Comparison of ENCODE assay signal across 16 cellular contexts in genomic region chr6:69768664-69769063, GRCh38. TPM values are rescaled to one million over a fixed set of nuclear protein-coding genes. Genes with fewer than 3 reads are reported as not detected.
DNase-seq lines count a peak whose midpoint lies in the region; ATAC-seq, FAIRE-seq and TF ChIP-seq lines count a peak whose summit lies in the region.
"Had no signal": no experiment of that assay in that cellular context is flagged by ENCODE, and none has a peak within 500 bp of the region (broad histone marks: within the 10 kb centered on the region; RNA-seq: fewer than 3 reads in every experiment).

No MANE protein-coding gene starts in this region.

- H3K9me3 ChIP-seq in AG04450 (ENCODE audit: control insufficient read depth, insufficient read depth, low read length), result no peaks in the 10 kb centered on the region
- H3K9me3 ChIP-seq in adipocyte (ENCODE audit: control insufficient read depth, low read length), result no peaks in the 10 kb centered on the region
- no peaks in the 10 kb centered on the region for H3K9me3 ChIP-seq in right lobe of liver
- H3K9me3 ChIP-seq: suprapubic skin had no signal

- H3K4me3 ChIP-seq in AG04450 (ENCODE audit: low read depth, low read length) (no peak overlapping the region), adipocyte (ENCODE audit: low read length) (no peak overlapping the region), right lobe of liver (no peak overlapping the region)
- H3K4me3 ChIP-seq: BLaER1 treated with 17β-estradiol and CSF1 and Interleukin-3, amounts not matched to agents 10 nM and 100 nM; suprapubic skin had no signal

- no peak overlapping the region for H3K9ac ChIP-seq in adipocyte (ENCODE audit: low read length)
- H3K9ac ChIP-seq: BLaER1 treated with 17β-estradiol and CSF1 and Interleukin-3, amounts not matched to agents 10 nM and 100 nM had no signal

- intact Hi-C loops in right lobe of liver (cut with DNase I), result no loop called here

- peak; percentile 53 for FAIRE-seq in GM19239 (lab: Jason Lieb, UNC)
- FAIRE-seq: RCC 7860 had no signal

- no peak for ATAC-seq in right lobe of liver
- ATAC-seq: activated CD4-positive, alpha-beta T cell treated with anti-CD3 and anti-CD28 coated beads for 36 hours had no signal

- H3K27me3 ChIP-seq in AG04450 (ENCODE audit: control insufficient read depth, insufficient read depth, low read length) (no peaks in the 10 kb centered on the region), adipocyte (replicated peaks; ENCODE audit: control insufficient read depth, insufficient read depth, low read length) (no peaks in the 10 kb centered on the region), right lobe of liver (no peaks in the 10 kb centered on the region)
- H3K27me3 ChIP-seq: BLaER1 treated with 17β-estradiol and CSF1 and Interleukin-3, amounts not matched to agents 10 nM and 100 nM; suprapubic skin had no signal

- POLR2A ChIA-PET in AG04450 (lab: Yijun Ruan, JAX), result no interaction called here

- DNase-seq in AG04450 (ENCODE audit: low read depth, low spot score) (no peak), GM19239 (ENCODE audit: insufficient read length, low spot score) (no peak), adipocyte (ENCODE audit: low read depth) (peak; percentile 46), right lobe of liver (no peak), NCI-H2107 treated with DMSO at 0.1 percent for 48 hours (lab: John Stamatoyannopoulos, UW; ENCODE audit: unreplicated experiment) (no peak), DMS153 treated with DMSO at 0.1 percent for 48 hours (lab: John Stamatoyannopoulos, UW; ENCODE audit: unreplicated experiment) (no peak), NCI-H1092 treated with DMSO at 0.1 percent for 48 hours (lab: John Stamatoyannopoulos, UW) (no peak)
- no peak for DNase-seq in activated effector memory CD4-positive, alpha-beta T cell treated with Interleukin-2 at 50 U/mL for 16 hours
- DNase-seq: activated CD4-positive, alpha-beta T cell treated with anti-CD3 and anti-CD28 coated beads for 36 hours; activated T-cell treated with anti-CD3 and anti-CD28 coated beads, Interleukin-2, amount 50 U/mL, for 1 hour; EL; NCI-H1105 treated with DMSO at 0.1 percent for 48 hours; NCI-H345 had no signal

- H3K36me3 ChIP-seq in adipocyte (ENCODE audit: control insufficient read depth, insufficient read depth, low read length, severe bottlenecking), result no peaks in the 10 kb centered on the region
- no peaks in the 10 kb centered on the region for H3K36me3 ChIP-seq in right lobe of liver

- no peaks in the 10 kb centered on the region for H3K4me1 ChIP-seq in adipocyte (ENCODE audit: control insufficient read depth, insufficient read depth, low read length)
- peaks cover 0 to 3% (median 0%) of the 10 kb centered on the region in 4 donors for H3K4me1 ChIP-seq in right lobe of liver
- H3K4me1 ChIP-seq: BLaER1 treated with 17β-estradiol and CSF1 and Interleukin-3, amounts not matched to agents 10 nM and 100 nM; suprapubic skin had no signal

- TF ChIP-seq CTCF in AG04450 (IDR thresholded peaks at IDR 0.05; ENCODE audit: low read depth, low read length) (peak; percentile 43), right lobe of liver (IDR thresholded peaks at IDR 0.05) (peak; percentile 5 to 31 (median 24))

- CTCF ChIA-PET in AG04450 (lab: Charles Lee), result interaction anchor here (1.0 to 2.8 kb wide), 9 partner anchors 9 to 339 kb away, joined by 3 to 12 read pairs (median 4); partner anchors contain the start of gene LMBRD1

- no peak overlapping the region for H3K27ac ChIP-seq in AG04450 (ENCODE audit: low read depth, low read length)
- no peak overlapping the region for H3K27ac ChIP-seq in right lobe of liver
- H3K27ac ChIP-seq: BLaER1 treated with 17β-estradiol and CSF1 and Interleukin-3, amounts not matched to agents 10 nM and 100 nM; suprapubic skin had no signal

- no peak for TF ChIP-seq POLR2A in right lobe of liver (IDR thresholded peaks at IDR 0.05)

RNA-seq across cellular contexts. Expression of gene LMBRD1, which starts 28.1 kb away (rescaled TPM):
- 17.9 and 27.3 TPM in 2 replicates for polyA plus RNA-seq in AG04450 (2011; rRNA removed)
- polyA minus RNA-seq in AG04450 (2011; rRNA and poly(A)+ RNA removed), result 8.9 and 13.4 TPM in 2 replicates
- total RNA-seq in right lobe of liver, result 10 to 100 TPM; 37.9 to 57.7 (median 50.2) TPM
